In genomic region chr11:75384438-75385080, GRCh38 we compare ENCODE assay signal across 8 cellular contexts. TPM values are rescaled to one million over a fixed set of nuclear protein-coding genes. Genes with fewer than 3 reads are reported as not detected.
DNase-seq lines count a peak whose midpoint lies in the region; ATAC-seq and TF ChIP-seq lines count a peak whose summit lies in the region.

No MANE protein-coding gene starts in this region.

- 22 to 23% methylated on average over 24 of the region's 24 CpGs for WGBS in aorta, 2 donors

- no peaks in the 10 kb centered on the region for H3K27me3 Mint-ChIP-seq in activated naive CD8-positive, alpha-beta T cell treated with anti-CD3 and anti-CD28 coated beads for 36 hours
- no peaks in the 10 kb centered on the region for H3K27me3 Mint-ChIP-seq in progenitor cell of endocrine pancreas

- TF ChIP-seq CTCF in cardiac muscle cell (IDR thresholded peaks at IDR 0.05; ENCODE audit: low read depth, low read length) = peak; percentile 99
- TF ChIP-seq CTCF in progenitor cell of endocrine pancreas (IDR thresholded peaks at IDR 0.05; ENCODE audit: unreplicated experiment) = peak; percentile 98

- H3K36me3 ChIP-seq in cardiac muscle cell (no peaks in the 10 kb centered on the region), aorta (ENCODE audit: control insufficient read depth in 1 of 2, insufficient read depth in 2 of 2, low read length in 1 of 2) (no peaks in the 10 kb centered on the region)

- intact Hi-C loops in aorta (cut with DNase I) = loop anchor here (1.0 to 10.0 kb wide), 5 partner anchors 57 to 148 kb away; no protein-coding TSS in a partner anchor

- peaks cover 3% of the 10 kb centered on the region for H3K4me1 ChIP-seq in cardiac muscle cell (ENCODE audit: low read depth)
- no peaks in the 10 kb centered on the region for H3K4me1 ChIP-seq in aorta (ENCODE audit: control insufficient read depth in 1 of 2, insufficient read depth in 2 of 2, low read length in 2 of 2)

- ATAC-seq in aorta (ENCODE audit: low FRiP score) (peak; percentile 90), HG03097 (IDR thresholded peaks at IDR 0.05; ENCODE audit: low FRiP score, unreplicated experiment) (no peak)

- no peak overlapping the region for H3K27ac ChIP-seq in cardiac muscle cell
- H3K27ac ChIP-seq in aorta (ENCODE audit: low read depth in 1 of 2, low read length in 2 of 2) = no peak overlapping the region

- DNase-seq in G401 (ENCODE audit: low spot score) (peak; percentile 81), NCI-H1048 (lab: John Stamatoyannopoulos, UW) (peak; percentile 17), T-helper 1 cell (peak; percentile 58 to 75 (median 71)), cardiac muscle cell (ENCODE audit: low read depth in 1 of 2, low spot score in 1 of 2) (peak; percentile 72 to 84), progenitor cell of endocrine pancreas (ENCODE audit: low spot score, unreplicated experiment) (peak; percentile 56), aorta (peak; percentile 81 to 95)
- DNase-seq in activated naive CD8-positive, alpha-beta T cell treated with anti-CD3 and anti-CD28 coated beads for 36 hours = peak; percentile 78

- peak overlapping the region; percentile 62 for H3K27ac Mint-ChIP-seq in activated naive CD8-positive, alpha-beta T cell treated with anti-CD3 and anti-CD28 coated beads for 36 hours
- H3K27ac Mint-ChIP-seq in progenitor cell of endocrine pancreas = no peak overlapping the region

- H3K36me3 Mint-ChIP-seq in activated naive CD8-positive, alpha-beta T cell treated with anti-CD3 and anti-CD28 coated beads for 36 hours = no peaks in the 10 kb centered on the region
- H3K36me3 Mint-ChIP-seq in progenitor cell of endocrine pancreas (ENCODE audit: insufficient read depth) = no peaks in the 10 kb centered on the region

- H3K27me3 ChIP-seq in cardiac muscle cell (no peaks in the 10 kb centered on the region), aorta (ENCODE audit: control insufficient read depth in 1 of 2, insufficient read depth in 2 of 2, low read length in 1 of 2) (no peaks in the 10 kb centered on the region)

- peak overlapping the region; percentile 59 for H3K4me3 Mint-ChIP-seq in activated naive CD8-positive, alpha-beta T cell treated with anti-CD3 and anti-CD28 coated beads for 36 hours
- H3K4me3 Mint-ChIP-seq in progenitor cell of endocrine pancreas (ENCODE audit: low read depth) = no peak overlapping the region

- no peak overlapping the region for H3K4me3 ChIP-seq in cardiac muscle cell
- H3K4me3 ChIP-seq in aorta (ENCODE audit: low read length in 2 of 2) = no peak overlapping the region

- H3K9me3 Mint-ChIP-seq in activated naive CD8-positive, alpha-beta T cell treated with anti-CD3 and anti-CD28 coated beads for 36 hours = no peaks in the 10 kb centered on the region
- no peaks in the 10 kb centered on the region for H3K9me3 Mint-ChIP-seq in progenitor cell of endocrine pancreas (ENCODE audit: low read depth)

- peaks cover 16% of the 10 kb centered on the region for H3K4me1 Mint-ChIP-seq in activated naive CD8-positive, alpha-beta T cell treated with anti-CD3 and anti-CD28 coated beads for 36 hours
- H3K4me1 Mint-ChIP-seq in progenitor cell of endocrine pancreas (ENCODE audit: low read depth) = peaks cover 2% of the 10 kb centered on the region

- no peaks in the 10 kb centered on the region for H3K9me3 ChIP-seq in cardiac muscle cell (ENCODE audit: low read depth)
- no peaks in the 10 kb centered on the region for H3K9me3 ChIP-seq in aorta (ENCODE audit: control insufficient read depth, low read length)

- in situ Hi-C loops in G401 (cut with HindIII; ENCODE audit: low sequenced_read_pairs) = no loop called here

RNA-seq across cellular contexts. Expression of gene RPS3, which starts 14.8 kb away (rescaled TPM):
- total RNA-seq in G401 (2014; rRNA removed; shearing (Covaris generic)) = 2,959 and 3,951 TPM in 2 replicates
- total RNA-seq in activated naive CD8-positive, alpha-beta T cell treated with anti-CD3 and anti-CD28 coated beads for 36 hours = 1,000 to 10,000 TPM; 4,132 to 4,264 TPM
- total RNA-seq in cardiac muscle cell = 781 and 951 TPM in 2 replicates
- 974 and 1,206 TPM in 2 replicates for polyA plus RNA-seq in cardiac muscle cell
- total RNA-seq in progenitor cell of endocrine pancreas = 2,637 and 2,682 TPM in 2 replicates
- total RNA-seq in aorta = 1,000 to 10,000 TPM; 1,466 to 1,593 TPM
- 1,000 to 10,000 TPM; 2,194 to 3,688 TPM for polyA plus RNA-seq in aorta

RNA-seq across cellular contexts. Expression of gene ARRB1, which starts 33.1 kb away (rescaled TPM):
- 39.0 and 44.6 TPM in 2 replicates for total RNA-seq in G401 (2014; rRNA removed; shearing (Covaris generic))
- 10 to 100 TPM; 25.6 to 26.3 TPM for total RNA-seq in activated naive CD8-positive, alpha-beta T cell treated with anti-CD3 and anti-CD28 coated beads for 36 hours
- total RNA-seq in cardiac muscle cell (8.7 and 10.7 TPM in 2 replicates), progenitor cell of endocrine pancreas (32.5 and 36.0 TPM in 2 replicates), aorta (10 to 100 TPM; 31.3 to 76.1 TPM)
- polyA plus RNA-seq in cardiac muscle cell (4.5 and 8.3 TPM in 2 replicates), aorta (10 to 100 TPM in 1 of 2 donors, 1 to 10 TPM in 1; 5.8 to 10.8 TPM)

RNA-seq across cellular contexts. Expression of gene KLHL35, which starts 48.4 kb away (rescaled TPM):
- total RNA-seq in G401 (2014; rRNA removed; shearing (Covaris generic)) = not detected in 2 replicates
- under 1 TPM; 0.21 to 0.58 TPM for total RNA-seq in activated naive CD8-positive, alpha-beta T cell treated with anti-CD3 and anti-CD28 coated beads for 36 hours
- total RNA-seq in cardiac muscle cell (2.2 and 2.7 TPM in 2 replicates), progenitor cell of endocrine pancreas (0.55 and 1.2 TPM in 2 replicates), aorta (1 to 10 TPM; 1.3 to 3.1 TPM)
- polyA plus RNA-seq in cardiac muscle cell (2.6 and 3.4 TPM in 2 replicates), aorta (1 to 10 TPM in 1 of 2 donors, under 1 TPM in 1; 0.75 to 2.4 TPM)

Comparison
In these comparisons a context has a peak if more than half of its experiments do, and no peak if none do; other contexts are left out.
1. DNase-seq: peak in every context shown above with its lines; median percentile 88 in aorta; 81 in G401; 78 in activated naive CD8-positive, alpha-beta T cell treated with anti-CD3 and anti-CD28 coated beads for 36 hours; 78 in cardiac muscle cell; 71 in T-helper 1 cell; 56 in progenitor cell of endocrine pancreas; 17 in NCI-H1048.